12 cellular contexts compared by ENCODE assay signal in the genomic region with DNA sequence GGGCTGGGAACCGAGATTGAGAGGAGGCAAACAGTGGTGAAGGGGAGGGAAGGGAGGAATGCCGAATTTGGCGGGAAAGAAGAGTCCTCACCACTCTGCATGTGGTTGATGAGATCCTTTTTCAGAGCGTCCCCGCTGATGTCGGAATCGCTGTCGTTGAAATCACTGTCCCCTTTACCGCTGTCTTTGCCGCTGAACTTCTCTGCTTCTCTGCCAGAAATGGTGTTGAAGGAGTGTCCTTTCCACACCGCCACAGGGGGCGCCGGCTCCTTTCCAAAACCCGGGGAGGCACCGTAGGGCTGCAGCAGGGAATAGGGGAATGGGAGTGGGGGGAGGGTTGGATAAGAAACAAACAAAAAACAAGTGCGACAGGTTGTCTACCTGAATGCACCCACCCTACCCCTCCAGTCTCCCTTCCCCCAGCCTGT. TPM values are rescaled to one million over a fixed set of nuclear protein-coding genes. Genes with fewer than 3 reads are reported as not detected.
DNase-seq lines count a peak whose midpoint lies in the region; ATAC-seq and TF ChIP-seq lines count a peak whose summit lies in the region.
"Had no signal": no experiment of that assay in that cellular context is flagged by ENCODE, and none has a peak within 500 bp of the region (broad histone marks: within the 10 kb centered on the region; RNA-seq: fewer than 3 reads in every experiment).

No MANE protein-coding gene starts in this region.

- TF ChIP-seq POLR2A in erythroblast (IDR thresholded peaks at IDR 0.05; ENCODE audit: low read length) = no peak

- no peak overlapping the region for H3K27ac ChIP-seq in smooth muscle cell (ENCODE audit: low read depth)
- H3K27ac ChIP-seq: ovary had no signal

- CTCF ChIA-PET in activated CD4-positive, alpha-beta memory T cell treated with anti-CD3 and anti-CD28 coated beads for 36 hours (lab: Charles Lee) = interaction anchor here (1.1 kb wide), 1 partner anchor 192 kb away, joined by 3 read pairs; no protein-coding TSS in a partner anchor

- 38% methylated on average over 16 of the region's 16 CpGs for WGBS in smooth muscle cell (ENCODE audit: low lambda C conversion rate)

- TF ChIP-seq CTCF in smooth muscle cell (IDR thresholded peaks at IDR 0.05; ENCODE audit: borderline replicate concordance, insufficient read depth, poor library complexity, severe bottlenecking) (peak; percentile 30), omental fat pad (IDR thresholded peaks at IDR 0.05) (no peak)

- H3K79me2 ChIP-seq in smooth muscle cell (ENCODE audit: low read depth) = no peaks in the 10 kb centered on the region

- peak; percentile 54 for DNase-seq in activated CD8-positive, alpha-beta memory T cell treated with anti-CD3 and anti-CD28 coated beads, Interleukin-2, amount 50 U/mL, for 48 hours
- DNase-seq in activated CD8-positive, alpha-beta memory T cell treated with anti-CD3 and anti-CD28 coated beads for 24 hours = no peak
- DNase-seq in NCI-H2107 treated with DMSO at 0.1 percent for 48 hours (lab: John Stamatoyannopoulos, UW; ENCODE audit: unreplicated experiment) = peak; percentile 63
- DNase-seq in erythroblast (lab: John Stamatoyannopoulos, UW) = peak; percentile 3 to 4
- DNase-seq in smooth muscle cell (lab: John Stamatoyannopoulos, UW; ENCODE audit: unreplicated experiment) = no peak
- no peak for DNase-seq in HPDE6-E6E7 (ENCODE audit: extremely low spot score)
- no peak for DNase-seq in activated CD4-positive, alpha-beta memory T cell treated with anti-CD3 and anti-CD28 coated beads for 36 hours
- no peak for DNase-seq in omental fat pad (ENCODE audit: low spot score)
- DNase-seq: CD4-positive, alpha-beta memory T cell; ovary had no signal

- peak overlapping the region; percentile 84 for H3K4me2 ChIP-seq in smooth muscle cell

- H3K9me3 Mint-ChIP-seq in activated CD4-positive, alpha-beta memory T cell treated with anti-CD3 and anti-CD28 coated beads for 36 hours = no peaks in the 10 kb centered on the region

- no peak overlapping the region for H3K9ac ChIP-seq in smooth muscle cell (ENCODE audit: low read depth)

- H2AFZ ChIP-seq in smooth muscle cell (ENCODE audit: low read depth) = no peak overlapping the region

- H3K4me1 ChIP-seq in smooth muscle cell (ENCODE audit: low read depth) = peaks cover 10% of the 10 kb centered on the region

- H3K27me3 ChIP-seq in smooth muscle cell (ENCODE audit: low read depth) = peaks cover 77% of the 10 kb centered on the region

- intact Hi-C loops in activated CD4-positive, alpha-beta memory T cell treated with anti-CD3 and anti-CD28 coated beads for 36 hours (cut with micrococcal nuclease) = no loop called here

- no peaks in the 10 kb centered on the region for H3K36me3 ChIP-seq in smooth muscle cell (ENCODE audit: low read depth)
- H3K36me3 ChIP-seq: ovary had no signal

- H4K20me1 ChIP-seq in smooth muscle cell (ENCODE audit: low read depth) = no peaks in the 10 kb centered on the region

- ATAC-seq in omental fat pad (ENCODE audit: low FRiP score) = no peak
- ATAC-seq: K562 had no signal

- peaks cover 59% of the 10 kb centered on the region for H3K27me3 Mint-ChIP-seq in activated CD4-positive, alpha-beta memory T cell treated with anti-CD3 and anti-CD28 coated beads for 36 hours

- POLR2A ChIA-PET in activated CD4-positive, alpha-beta memory T cell treated with anti-CD3 and anti-CD28 coated beads for 36 hours (lab: Charles Lee) = interaction anchor here (0.6 kb wide), 1 partner anchor 345 kb away, joined by 3 read pairs; no protein-coding TSS in a partner anchor

- no peak overlapping the region for H3K4me3 Mint-ChIP-seq in activated CD4-positive, alpha-beta memory T cell treated with anti-CD3 and anti-CD28 coated beads for 36 hours

- no peak overlapping the region for H3K27ac Mint-ChIP-seq in activated CD4-positive, alpha-beta memory T cell treated with anti-CD3 and anti-CD28 coated beads for 36 hours

- H3F3A ChIP-seq in smooth muscle cell (ENCODE audit: low read depth) = peaks cover 5% of the 10 kb centered on the region

- H3K4me1 Mint-ChIP-seq in activated CD4-positive, alpha-beta memory T cell treated with anti-CD3 and anti-CD28 coated beads for 36 hours (ENCODE audit: low read depth) = peaks cover 23% of the 10 kb centered on the region

- H3K4me3 ChIP-seq in smooth muscle cell = no peak overlapping the region
- H3K4me3 ChIP-seq: K562, ovary had no signal

- H3K9me3 ChIP-seq in smooth muscle cell (replicated peaks; ENCODE audit: low read depth) = no peaks in the 10 kb centered on the region

- peaks cover 10% of the 10 kb centered on the region for H3K36me3 Mint-ChIP-seq in activated CD4-positive, alpha-beta memory T cell treated with anti-CD3 and anti-CD28 coated beads for 36 hours
- H3K36me3 Mint-ChIP-seq: CD4-positive, alpha-beta memory T cell had no signal

RNA-seq across cellular contexts. Expression of a gene that starts 3.1 kb away (rescaled TPM):
- total RNA-seq in smooth muscle cell (0.58 and 0.85 TPM in 2 replicates), omental fat pad (not detected)
- 2.1 TPM in 1 of 2 replicates, not detected in the other for polyA plus RNA-seq in smooth muscle cell
- total RNA-seq in activated CD4-positive, alpha-beta memory T cell treated with anti-CD3 and anti-CD28 coated beads for 36 hours = not detected
- total RNA-seq: bronchial epithelial cell; CD4-positive, alpha-beta memory T cell; K562; ovary had no signal
- polyA plus RNA-seq: CD4-positive, alpha-beta memory T cell; K562 had no signal

Comparison
In these comparisons a context has a peak if more than half of its experiments do, and no peak if none do; other contexts are left out.
1. DNase-seq: peak in activated CD8-positive, alpha-beta memory T cell treated with anti-CD3 and anti-CD28 coated beads, Interleukin-2, amount 50 U/mL, for 48 hours (single experiment), NCI-H2107 treated with DMSO at 0.1 percent for 48 hours (single experiment) and erythroblast (2 of 2); none in activated CD8-positive, alpha-beta memory T cell treated with anti-CD3 and anti-CD28 coated beads for 24 hours (single experiment), smooth muscle cell (single experiment), HPDE6-E6E7 (single experiment), activated CD4-positive, alpha-beta memory T cell treated with anti-CD3 and anti-CD28 coated beads for 36 hours (single experiment) and omental fat pad (single experiment).